ENCODE assay signal across 25 cellular contexts in the genomic region with DNA sequence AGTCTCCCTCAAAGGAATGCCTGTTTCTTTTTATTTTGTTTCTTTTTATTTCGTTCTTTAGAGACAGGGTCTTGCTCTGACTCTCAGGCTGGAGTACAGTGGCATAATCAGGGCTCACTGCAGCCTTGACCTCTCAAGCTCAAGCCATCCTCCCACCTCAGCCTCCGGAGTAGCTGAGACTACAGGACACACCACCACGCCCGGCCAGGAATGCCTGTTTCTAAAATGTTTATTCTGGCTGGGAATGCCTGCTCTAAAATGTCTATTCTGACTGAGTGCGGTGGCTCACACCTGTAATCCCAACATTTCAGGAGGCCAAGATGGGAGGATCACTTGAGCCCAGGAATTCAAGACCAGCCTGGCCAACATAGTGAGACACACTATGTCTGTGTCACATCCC. TPM values are rescaled to one million over a fixed set of nuclear protein-coding genes. Genes with fewer than 3 reads are reported as not detected.
"Had no signal": no experiment of that assay in that cellular context is flagged by ENCODE, and none has a peak within 500 bp of the region (broad histone marks: within the 10 kb centered on the region; RNA-seq: fewer than 3 reads in every experiment).

No MANE protein-coding gene starts in this region.

- ATAC-seq: HepG2 had no signal

- H3K4me2 ChIP-seq: SK-N-SH had no signal

- DNase-seq: IMR-90, Karpas-422, KG1, MG63, NCI-H1092, NCI-H1105 treated with DMSO at 0.1 percent for 48 hours, NCI-H1417 treated with DMSO at 0.1 percent for 48 hours, NCI-H146, NCI-H1694 treated with DMSO at 0.1 percent for 48 hours, NCI-H1930, NCI-H2081, NCI-H2107, NCI-H2171, NCI-H226, NCI-H446, NCI-H510A, NCI-H524 treated with DMSO at 0.1 percent for 48 hours, NCI-H774, RPMI8226, SHP77, SK-N-SH had no signal

- H3K9me3 ChIP-seq: MG63, SK-N-SH had no signal

- FAIRE-seq: HepG2, RCC 7860 had no signal

- H3K4me3 ChIP-seq: MG63 had no signal

- H3K36me3 ChIP-seq: MG63 had no signal

- H3K9ac ChIP-seq: SK-N-SH had no signal

RNA-seq across cellular contexts. Expression of gene MMP28, which starts 2.5 kb away (rescaled TPM):
- total RNA-seq: HepG2, SK-MEL-5 had no signal
- polyA plus RNA-seq: HepG2, IMR-90 had no signal

RNA-seq across cellular contexts. Expression of gene C17orf50, which starts 37.2 kb away (rescaled TPM):
- total RNA-seq: HepG2, HT1080, IMR-90, SK-MEL-5 had no signal
- polyA plus RNA-seq: HepG2, IMR-90 had no signal

RNA-seq across cellular contexts. Expression of gene GAS2L2, which starts 44.9 kb away (rescaled TPM):
- total RNA-seq: HepG2, IMR-90, SK-MEL-5 had no signal
- polyA plus RNA-seq: HepG2, SK-N-SH had no signal
